ENCODE assay signal across 17 cellular contexts in genomic region chr9:114275246-114275994, GRCh38. TPM values are rescaled to one million over a fixed set of nuclear protein-coding genes. Genes with fewer than 3 reads are reported as not detected.
A peak's percentile ranks its signal among the peaks of the same experiment; 100 is the strongest.
DNase-seq lines count a peak whose midpoint lies in the region; ATAC-seq, FAIRE-seq and TF ChIP-seq lines count a peak whose summit lies in the region.
"Had no signal": no experiment of that assay in that cellular context is flagged by ENCODE, and none has a peak within 500 bp of the region (broad histone marks: within the 10 kb centered on the region; RNA-seq: fewer than 3 reads in every experiment).

No MANE protein-coding gene starts in this region.

- H3K36me3 Mint-ChIP-seq in activated naive CD4-positive, alpha-beta T cell treated with anti-CD3 and anti-CD28 coated beads, Interleukin-2, amount 10 ng/mL, durations not matched to agents 7 days and 5 days, result no peaks in the 10 kb centered on the region
- H3K36me3 Mint-ChIP-seq in activated naive CD4-positive, alpha-beta T cell treated with anti-CD3 and anti-CD28 coated beads for 36 hours (ENCODE audit: low read depth), result no peaks in the 10 kb centered on the region

- no peaks in the 10 kb centered on the region for H3K9me3 ChIP-seq in spleen
- H3K9me3 ChIP-seq: tibial artery had no signal

- TF ChIP-seq POLR2A in spleen (IDR thresholded peaks at IDR 0.05), result no peak

- peak; percentile 10 for DNase-seq in activated naive CD4-positive, alpha-beta T cell treated with anti-CD3 and anti-CD28 coated beads, Interleukin-2, amount 10 ng/mL, durations not matched to agents 7 days and 5 days
- DNase-seq in activated naive CD4-positive, alpha-beta T cell treated with anti-CD3 and anti-CD28 coated beads for 36 hours, result no peak
- peak; percentile 67 for DNase-seq in RCC 7860 (ENCODE audit: low spot score)
- peak; percentile 25 for DNase-seq in left ventricle myocardium superior
- DNase-seq in spleen, result peak; percentile 24
- DNase-seq in GM19240 (ENCODE audit: insufficient read length, low spot score), result no peak
- DNase-seq: activated CD8-positive, alpha-beta memory T cell treated with anti-CD3 and anti-CD28 coated beads for 24 hours; activated naive CD4-positive, alpha-beta T cell; mesenchymal stem cell; NCI-H1417; NCI-H526 treated with DMSO at 0.1 percent for 48 hours had no signal

- peak; percentile 59 for FAIRE-seq in RCC 7860 (lab: Jason Lieb, UNC)
- FAIRE-seq: D721Med, TTC549 had no signal

- H3K27ac Mint-ChIP-seq in activated naive CD4-positive, alpha-beta T cell treated with anti-CD3 and anti-CD28 coated beads, Interleukin-2, amount 10 ng/mL, durations not matched to agents 7 days and 5 days, result no peak overlapping the region
- no peak overlapping the region for H3K27ac Mint-ChIP-seq in activated naive CD4-positive, alpha-beta T cell treated with anti-CD3 and anti-CD28 coated beads for 36 hours

- H3K4me3 ChIP-seq in spleen, result no peak overlapping the region
- H3K4me3 ChIP-seq: cardiac muscle cell, tibial artery had no signal

- H3K4me1 ChIP-seq in spleen, result no peaks in the 10 kb centered on the region

- H3K4me1 Mint-ChIP-seq in activated naive CD4-positive, alpha-beta T cell treated with anti-CD3 and anti-CD28 coated beads, Interleukin-2, amount 10 ng/mL, durations not matched to agents 7 days and 5 days, result no peaks in the 10 kb centered on the region
- no peaks in the 10 kb centered on the region for H3K4me1 Mint-ChIP-seq in activated naive CD4-positive, alpha-beta T cell treated with anti-CD3 and anti-CD28 coated beads for 36 hours (ENCODE audit: low read depth)

- H3K27me3 Mint-ChIP-seq in activated naive CD4-positive, alpha-beta T cell treated with anti-CD3 and anti-CD28 coated beads, Interleukin-2, amount 10 ng/mL, durations not matched to agents 7 days and 5 days, result no peaks in the 10 kb centered on the region
- H3K27me3 Mint-ChIP-seq in activated naive CD4-positive, alpha-beta T cell treated with anti-CD3 and anti-CD28 coated beads for 36 hours (ENCODE audit: low read depth), result no peaks in the 10 kb centered on the region

- 86 to 90% (median 88%) methylated on average over 7 to 15 of the region's 15 CpGs for WGBS in spleen, 5 donors

- no peak overlapping the region for H3K4me3 Mint-ChIP-seq in activated naive CD4-positive, alpha-beta T cell treated with anti-CD3 and anti-CD28 coated beads, Interleukin-2, amount 10 ng/mL, durations not matched to agents 7 days and 5 days
- no peak overlapping the region for H3K4me3 Mint-ChIP-seq in activated naive CD4-positive, alpha-beta T cell treated with anti-CD3 and anti-CD28 coated beads for 36 hours

- ATAC-seq in left ventricle myocardium superior (no peak), GM18907 (IDR thresholded peaks at IDR 0.05; ENCODE audit: unreplicated experiment) (no peak), GM19395 (IDR thresholded peaks at IDR 0.05; ENCODE audit: unreplicated experiment) (no peak)

- intact Hi-C loops in activated naive CD4-positive, alpha-beta T cell treated with anti-CD3 and anti-CD28 coated beads for 36 hours (cut with micrococcal nuclease), result no loop called here
- intact Hi-C loops in left ventricle myocardium superior (cut with micrococcal nuclease) (loop anchor here (10.0 kb wide), 1 partner anchor 121 kb away; the partner anchor contains the start of gene COL27A1), spleen (cut with DNase I; ENCODE audit: low total_unique reads) (no loop called here)

- CTCF ChIA-PET in activated naive CD4-positive, alpha-beta T cell treated with anti-CD3 and anti-CD28 coated beads, Interleukin-2, amount 10 ng/mL, durations not matched to agents 7 days and 5 days (lab: Charles Lee), result interaction anchor here (0.8 kb wide), 1 partner anchor 120 kb away, joined by 3 read pairs; the partner anchor contains the start of gene COL27A1
- CTCF ChIA-PET in activated naive CD4-positive, alpha-beta T cell treated with anti-CD3 and anti-CD28 coated beads for 36 hours (lab: Charles Lee), result interaction anchor here (0.7 to 1.7 kb wide), 3 partner anchors 167 to 225 kb away, joined by 3 to 5 read pairs (median 5); no protein-coding TSS in a partner anchor

- peaks cover 0 to 8% (median 0%) of the 10 kb centered on the region in 7 donors for H3K27me3 ChIP-seq in spleen (replicated peaks in 1 of 7)
- H3K27me3 ChIP-seq: cardiac muscle cell, tibial artery had no signal

- TF ChIP-seq CTCF in spleen (IDR thresholded peaks at IDR 0.05 in 8 of 11, conservative IDR thresholded peaks at IDR 0.05 in 3 of 11), result no peak

- no peak overlapping the region for H3K27ac ChIP-seq in spleen
- H3K27ac ChIP-seq: cardiac muscle cell, tibial artery had no signal

- no peaks in the 10 kb centered on the region for H3K36me3 ChIP-seq in spleen
- H3K36me3 ChIP-seq: cardiac muscle cell, tibial artery had no signal

- no peaks in the 10 kb centered on the region for H3K9me3 Mint-ChIP-seq in activated naive CD4-positive, alpha-beta T cell treated with anti-CD3 and anti-CD28 coated beads, Interleukin-2, amount 10 ng/mL, durations not matched to agents 7 days and 5 days
- H3K9me3 Mint-ChIP-seq in activated naive CD4-positive, alpha-beta T cell treated with anti-CD3 and anti-CD28 coated beads for 36 hours, result peaks cover 1% of the 10 kb centered on the region

RNA-seq across cellular contexts. Expression of gene ORM1, which starts 47.5 kb away (rescaled TPM):
- total RNA-seq in activated naive CD4-positive, alpha-beta T cell treated with anti-CD3 and anti-CD28 coated beads for 36 hours, result not detected
- not detected for total RNA-seq in left ventricle myocardium superior
- total RNA-seq in spleen, result 10 to 100 TPM in 2 of 7 donors, 1 to 10 TPM in 4, under 1 TPM in 1; 0.95 to 13.6 (median 6.2) TPM
- polyA plus RNA-seq in spleen, result 1 to 10 TPM in 2 of 3 donors, under 1 TPM in 1; 0.99 to 2.0 (median 1.7) TPM
- total RNA-seq: cardiac muscle cell had no signal

RNA-seq across cellular contexts. Expression of gene ORM2, which starts 54.2 kb away (rescaled TPM):
- total RNA-seq in activated naive CD4-positive, alpha-beta T cell treated with anti-CD3 and anti-CD28 coated beads for 36 hours, result not detected
- not detected for total RNA-seq in left ventricle myocardium superior
- total RNA-seq in spleen, result under 1 TPM in 2 of 7 donors, not detected in 5; 0.57 to 0.93 TPM
- polyA plus RNA-seq in spleen, result under 1 TPM in 2 of 3 donors, not detected in 1; 0.13 to 0.18 TPM
- total RNA-seq: cardiac muscle cell had no signal
- polyA plus RNA-seq: cardiac muscle cell had no signal

Comparison
In these comparisons a context has a peak if more than half of its experiments do, and no peak if none do; other contexts are left out.
1. DNase-seq: peak in activated naive CD4-positive, alpha-beta T cell treated with anti-CD3 and anti-CD28 coated beads, Interleukin-2, amount 10 ng/mL, durations not matched to agents 7 days and 5 days (single experiment), RCC 7860 (single experiment), left ventricle myocardium superior (single experiment) and spleen (single experiment); none in activated naive CD4-positive, alpha-beta T cell treated with anti-CD3 and anti-CD28 coated beads for 36 hours (single experiment) and GM19240 (single experiment).